ENCODE assay signal across 22 cellular contexts in the genomic region with DNA sequence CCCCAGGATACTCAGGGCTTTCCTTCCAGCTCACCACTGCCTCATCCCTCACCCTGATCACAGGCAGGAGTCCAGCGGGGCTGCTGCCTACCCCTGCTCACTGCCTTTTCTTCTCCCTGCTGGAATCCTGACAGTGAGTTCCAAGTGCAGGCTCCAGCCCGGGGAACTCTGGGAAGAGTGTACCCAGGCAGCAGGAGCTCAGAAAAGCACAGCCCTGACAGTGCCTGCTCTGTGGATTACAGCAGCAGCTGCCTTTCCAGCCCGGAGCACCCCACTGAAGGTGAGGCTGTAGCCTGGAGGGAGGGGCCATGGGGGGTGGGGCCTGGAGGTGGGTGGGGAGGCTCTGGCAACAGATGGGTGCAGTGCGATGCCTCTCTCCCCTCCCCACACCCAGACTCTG.
"Had no signal": no experiment of that assay in that cellular context is flagged by ENCODE, and none has a peak within 500 bp of the region (broad histone marks: within the 10 kb centered on the region; RNA-seq: fewer than 3 reads in every experiment).

No MANE protein-coding gene starts in this region.

- H3K9me3 Mint-ChIP-seq: activated CD8-positive, alpha-beta T cell treated with anti-CD3 and anti-CD28 coated beads for 36 hours; activated naive CD4-positive, alpha-beta T cell treated with anti-CD3 and anti-CD28 coated beads, Interleukin-2, amount 50 U/mL, for 72 hours; effector memory CD8-positive, alpha-beta T cell; immature natural killer cell; mesothelial cell of epicardium; natural killer cell; stimulated activated memory B cell treated with anti-CD40 and anti-IgM and Interleukin-4, amounts not matched to agents 10 μg/mL and 1 μg/mL and 100 μg/mL, for 72 hours had no signal

- H3K27ac ChIP-seq: colonic mucosa, hepatocyte, left ventricle myocardium inferior, ovary, psoas muscle, uterus had no signal

- H3K4me2 ChIP-seq: hepatocyte had no signal

- H3K27me3 Mint-ChIP-seq: activated CD8-positive, alpha-beta memory T cell treated with anti-CD3 and anti-CD28 coated beads, Interleukin-2, amount 10 ng/mL, durations not matched to agents 7 days and 5 days; activated CD8-positive, alpha-beta T cell treated with anti-CD3 and anti-CD28 coated beads for 36 hours; brain; effector memory CD8-positive, alpha-beta T cell; stimulated activated memory B cell treated with anti-CD40 and anti-IgM and Interleukin-4, amounts not matched to agents 10 μg/mL and 1 μg/mL and 100 μg/mL, for 72 hours; T-helper 17 cell had no signal

- DNase-seq: activated CD4-positive, alpha-beta T cell treated with anti-CD3 and anti-CD28 coated beads for 48 hours; activated CD8-positive, alpha-beta memory T cell treated with anti-CD3 and anti-CD28 coated beads, Interleukin-2, amount 10 ng/mL, durations not matched to agents 7 days and 5 days; activated CD8-positive, alpha-beta T cell treated with anti-CD3 and anti-CD28 coated beads for 36 hours; colonic mucosa; dorsolateral prefrontal cortex; effector memory CD8-positive, alpha-beta T cell; foreskin melanocyte; immature natural killer cell; kidney glomerular epithelial cell; left ventricle myocardium inferior; natural killer cell; ovary; psoas muscle; stimulated activated CD4-positive, alpha-beta T cell treated with anti-CD3 and anti-CD28 coated beads, Interleukin-1b, Interleukin-23, amount 100 ng/mL, for 48 hours; T-helper 17 cell; trophoblast cell; uterus had no signal

- H3K4me3 Mint-ChIP-seq: activated CD8-positive, alpha-beta memory T cell treated with anti-CD3 and anti-CD28 coated beads, Interleukin-2, amount 10 ng/mL, durations not matched to agents 7 days and 5 days; activated CD8-positive, alpha-beta T cell treated with anti-CD3 and anti-CD28 coated beads for 36 hours; brain; effector memory CD8-positive, alpha-beta T cell; immature natural killer cell; mesothelial cell of epicardium; natural killer cell; stimulated activated memory B cell treated with anti-CD40 and anti-IgM and Interleukin-4, amounts not matched to agents 10 μg/mL and 1 μg/mL and 100 μg/mL, for 72 hours; T-helper 17 cell had no signal

- H2AFZ ChIP-seq: hepatocyte had no signal

- H3K4me1 Mint-ChIP-seq: activated CD8-positive, alpha-beta memory T cell treated with anti-CD3 and anti-CD28 coated beads, Interleukin-2, amount 10 ng/mL, durations not matched to agents 7 days and 5 days; brain; mesothelial cell of epicardium; natural killer cell had no signal

- H3K36me3 ChIP-seq: colonic mucosa, ovary, uterus had no signal

- H3K9me3 ChIP-seq: colonic mucosa, left ventricle myocardium inferior, ovary, psoas muscle, uterus had no signal

- H3K4me1 ChIP-seq: colonic mucosa, left ventricle myocardium inferior, psoas muscle, uterus had no signal

- H3K36me3 Mint-ChIP-seq: activated naive CD4-positive, alpha-beta T cell treated with anti-CD3 and anti-CD28 coated beads, Interleukin-2, amount 50 U/mL, for 72 hours; natural killer cell had no signal

- H3K4me3 ChIP-seq: colonic mucosa, dorsolateral prefrontal cortex, hepatocyte, left ventricle myocardium inferior, ovary, psoas muscle, uterus had no signal

- H3K27ac Mint-ChIP-seq: activated CD8-positive, alpha-beta memory T cell treated with anti-CD3 and anti-CD28 coated beads, Interleukin-2, amount 10 ng/mL, durations not matched to agents 7 days and 5 days; activated CD8-positive, alpha-beta T cell treated with anti-CD3 and anti-CD28 coated beads for 36 hours; mesothelial cell of epicardium; stimulated activated memory B cell treated with anti-CD40 and anti-IgM and Interleukin-4, amounts not matched to agents 10 μg/mL and 1 μg/mL and 100 μg/mL, for 72 hours had no signal

- H3K27me3 ChIP-seq: colonic mucosa, dorsolateral prefrontal cortex, hepatocyte, ovary, uterus had no signal

- H3K79me2 ChIP-seq: hepatocyte had no signal
